ENCODE assay signal across 7 cellular contexts in genomic region chr22:40855104-40855959, GRCh38. TPM values are rescaled to one million over a fixed set of nuclear protein-coding genes. Genes with fewer than 3 reads are reported as not detected.
A peak's percentile ranks its signal among the peaks of the same experiment; 100 is the strongest.
DNase-seq lines count a peak whose midpoint lies in the region; ATAC-seq, FAIRE-seq and TF ChIP-seq lines count a peak whose summit lies in the region.

No MANE protein-coding gene starts in this region.

- TF ChIP-seq EP300 in transverse colon (IDR thresholded peaks at IDR 0.05; ENCODE audit: low read depth): no peak

- peak overlapping the region; percentile 96 for H3K9ac ChIP-seq in mammary epithelial cell (ENCODE audit: insufficient read depth, low read length)

- intact Hi-C loops in mammary epithelial cell (cut with micrococcal nuclease): loop anchor here (5.0 kb wide), 1 partner anchor 42 kb away; no protein-coding TSS in a partner anchor
- intact Hi-C loops in transverse colon (cut with DNase I; ENCODE audit: low total_unique reads): no loop called here

- H3K9me3 ChIP-seq in mammary epithelial cell (replicated peaks; ENCODE audit: insufficient read depth, low read length): no peaks in the 10 kb centered on the region
- H3K9me3 ChIP-seq in transverse colon: no peaks in the 10 kb centered on the region

- H3K4me3 ChIP-seq in mammary epithelial cell (replicated peaks in 1 of 3; ENCODE audit: insufficient read depth in 1 of 3, low read depth in 2 of 3, low read length in 3 of 3) (peak overlapping the region; percentile 90 to 98 (median 92)), transverse colon (peak overlapping the region; percentile 71 to 100 (median 87))

- 9% methylated on average over 19 of the region's 19 CpGs for WGBS in mammary epithelial cell (ENCODE audit: low coverage, missing lambda C conversion rate)
- WGBS in transverse colon (ENCODE audit: low coverage in 1 of 2), 2 donors: 4 to 28% methylated on average over 12 to 19 of the region's 19 CpGs

- CTCF ChIA-PET in mammary epithelial cell (lab: Charles Lee; ENCODE audit: low non-redundant PET): no interaction called here

- no peak for TF ChIP-seq POLR2A in transverse colon (IDR thresholded peaks at IDR 0.05)

- no peaks in the 10 kb centered on the region for H3K27me3 ChIP-seq in mammary epithelial cell (ENCODE audit: insufficient read depth, low read length)
- no peaks in the 10 kb centered on the region for H3K27me3 ChIP-seq in transverse colon

- DNase-seq in GM19239 (ENCODE audit: insufficient read length, low spot score) (no peak), NCI-H82 treated with DMSO at 0.1 percent for 48 hours (lab: John Stamatoyannopoulos, UW; ENCODE audit: unreplicated experiment) (peak; percentile 8), mammary epithelial cell (peak; percentile 35), medulla oblongata (ENCODE audit: extremely low spot score) (peak; percentile 43), transverse colon (no peak), kidney glomerular epithelial cell (lab: John Stamatoyannopoulos, UW) (no peak)

- in situ Hi-C loops in mammary epithelial cell (cut with MboI; ENCODE audit: low sequenced_read_pairs in 2 of 2) (no loop called here), transverse colon (cut with MboI; ENCODE audit: low pct_ligation_motif_present in 1 of 4, low pct_unique_long_range_greater_than_20kb in 1 of 4, low sequenced_read_pairs in 3 of 4) (no loop called here)

- FAIRE-seq in GM19239 (lab: Jason Lieb, UNC): peak; percentile 80

- H4K20me1 ChIP-seq in mammary epithelial cell (ENCODE audit: insufficient read depth, low read length): no peaks in the 10 kb centered on the region

- peaks cover 38% of the 10 kb centered on the region for H3K4me1 ChIP-seq in mammary epithelial cell (ENCODE audit: insufficient read depth, low read length)
- H3K4me1 ChIP-seq in transverse colon: peaks cover 36 to 70% (median 40%) of the 10 kb centered on the region in 4 donors

- peak overlapping the region; percentile 98 for H3K27ac ChIP-seq in mammary epithelial cell (ENCODE audit: insufficient read depth, low read depth, low read length)
- peak overlapping the region; percentile 96 to 99 (median 98) for H3K27ac ChIP-seq in transverse colon

- dilution Hi-C loops in mammary epithelial cell (cut with HindIII; ENCODE audit: low sequenced_read_pairs): no loop called here

- no peak overlapping the region for H2AFZ ChIP-seq in mammary epithelial cell (ENCODE audit: low read depth, low read length)

- peaks cover 96% of the 10 kb centered on the region for H3K79me2 ChIP-seq in mammary epithelial cell (ENCODE audit: insufficient read depth, low read length)

- H3K4me2 ChIP-seq in mammary epithelial cell (ENCODE audit: insufficient read depth, low read depth, low read length): peak overlapping the region; percentile 94

- H3K36me3 ChIP-seq in mammary epithelial cell (ENCODE audit: insufficient read depth, low read length) (peaks cover 5% of the 10 kb centered on the region), transverse colon (no peaks in the 10 kb centered on the region)

- ATAC-seq in HG02588 (IDR thresholded peaks at IDR 0.05; ENCODE audit: unreplicated experiment): no peak

- TF ChIP-seq CTCF in mammary epithelial cell (conservative IDR thresholded peaks at IDR 0.05 in 1 of 2, IDR thresholded peaks at IDR 0.05 in 1 of 2; ENCODE audit: extremely low read depth in 1 of 2, insufficient read depth in 1 of 2, low read depth in 1 of 2, low read length in 2 of 2) (no peak), transverse colon (IDR thresholded peaks at IDR 0.05) (no peak)

- TSS peak; percentile 19 for BruUV-seq in mammary epithelial cell (replicated peaks; lab: Mats Ljungman, UMichigan)

RNA-seq across cellular contexts. Expression of gene ST13, which starts 1.1 kb away (rescaled TPM):
- total RNA-seq in mammary epithelial cell (100 to 1,000 TPM; 163 to 206 TPM), transverse colon (100 to 1,000 TPM in 2 of 4 donors, 10 to 100 TPM in 2; 39.6 to 113 (median 79.7) TPM)
- 111 TPM for polyA plus RNA-seq in mammary epithelial cell
- 59.3 TPM for polyA minus RNA-seq in mammary epithelial cell

RNA-seq across cellular contexts. Expression of gene XPNPEP3, which starts 1.6 kb away (rescaled TPM):
- 10 to 100 TPM; 14.0 to 16.8 TPM for total RNA-seq in mammary epithelial cell
- polyA plus RNA-seq in mammary epithelial cell: 9.6 TPM
- polyA minus RNA-seq in mammary epithelial cell: 47.1 TPM
- 10 to 100 TPM in 1 of 4 donors, 1 to 10 TPM in 3; 5.8 to 14.1 (median 7.8) TPM for total RNA-seq in transverse colon

RNA-seq across cellular contexts. Expression of gene DNAJB7, which starts 6.6 kb away (rescaled TPM):
- total RNA-seq in mammary epithelial cell (not detected), transverse colon (10 to 100 TPM in 1 of 4 donors, under 1 TPM in 2, not detected in 1; 0.55 to 24.9 (median 0.64) TPM)
- polyA plus RNA-seq in mammary epithelial cell: not detected
- polyA minus RNA-seq in mammary epithelial cell: not detected

RNA-seq across cellular contexts. Expression of gene SLC25A17, which starts 36.2 kb away (rescaled TPM):
- total RNA-seq in mammary epithelial cell: 10 to 100 TPM; 24.8 to 31.6 TPM
- 33.8 TPM for polyA plus RNA-seq in mammary epithelial cell
- 45.8 TPM for polyA minus RNA-seq in mammary epithelial cell
- total RNA-seq in transverse colon: 10 to 100 TPM in 3 of 4 donors, 1 to 10 TPM in 1; 8.0 to 20.2 (median 12.5) TPM

Comparison
In these comparisons a context has a peak if more than half of its experiments do, and no peak if none do; other contexts are left out.
1. DNase-seq: peak in NCI-H82 treated with DMSO at 0.1 percent for 48 hours (single experiment), mammary epithelial cell (single experiment) and medulla oblongata (single experiment); none in GM19239 (single experiment), transverse colon (single experiment) and kidney glomerular epithelial cell (single experiment).